In the genomic region with DNA sequence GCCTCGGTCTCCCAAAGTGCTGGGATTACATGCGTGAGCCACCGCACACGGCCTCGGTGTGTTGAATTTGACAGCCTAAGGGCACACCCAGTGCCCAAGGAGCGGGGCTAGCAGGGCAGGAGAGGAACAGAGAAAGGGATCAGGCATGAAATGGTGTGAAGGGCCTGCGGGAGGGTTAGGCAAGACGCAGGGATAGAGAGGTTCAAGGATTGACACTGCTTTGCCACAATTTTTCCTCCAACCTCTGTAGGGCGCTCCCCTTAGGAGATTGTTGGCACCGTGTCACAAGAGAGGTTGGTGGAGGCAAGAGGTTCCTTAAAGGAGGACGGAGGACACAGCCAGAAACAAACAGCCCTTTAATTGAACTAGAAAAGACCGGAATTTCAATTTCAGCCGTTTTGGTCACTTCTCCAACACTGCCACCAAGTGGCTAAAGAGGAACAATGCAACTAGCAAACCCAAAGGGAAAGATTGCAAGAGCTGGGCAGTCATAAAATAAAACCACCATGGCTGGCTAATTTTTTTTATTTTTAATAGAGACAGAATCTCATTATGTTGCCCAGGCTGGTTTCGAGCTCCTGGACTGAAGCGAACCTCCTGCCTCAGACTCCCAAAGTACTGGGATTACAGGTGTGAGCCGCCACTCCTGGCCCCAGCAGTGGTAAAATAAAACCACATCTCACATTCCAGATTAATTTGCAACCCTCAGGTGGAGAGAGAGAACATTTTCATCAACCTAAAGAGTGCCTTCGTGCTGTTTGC, we compare ENCODE assay signal across 8 cellular contexts. TPM values are rescaled to one million over a fixed set of nuclear protein-coding genes. Genes with fewer than 3 reads are reported as not detected.
DNase-seq lines count a peak whose midpoint lies in the region; ATAC-seq, FAIRE-seq and TF ChIP-seq lines count a peak whose summit lies in the region.

No MANE protein-coding gene starts in this region.

- H3K4me1 ChIP-seq in colonic mucosa (no peaks in the 10 kb centered on the region), lower lobe of right lung (peaks cover 6% of the 10 kb centered on the region)

- H3K27ac ChIP-seq in colonic mucosa (no peak overlapping the region), lower lobe of right lung (no peak overlapping the region)

- TF ChIP-seq CTCF in colonic mucosa (IDR thresholded peaks at IDR 0.05): peak; percentile 83
- TF ChIP-seq CTCF in lower lobe of right lung (IDR thresholded peaks at IDR 0.05): peak; percentile 92

- H3K27me3 ChIP-seq in colonic mucosa (no peaks in the 10 kb centered on the region), lower lobe of right lung (ENCODE audit: low read depth) (no peaks in the 10 kb centered on the region)

- H3K4me3 ChIP-seq in colonic mucosa: no peak overlapping the region
- H3K4me3 ChIP-seq in lower lobe of right lung: no peak overlapping the region

- ATAC-seq in GM19395 (IDR thresholded peaks at IDR 0.05; ENCODE audit: unreplicated experiment) (peak; percentile 61), lower lobe of right lung (peak; percentile 78 to 79), HG03196 (IDR thresholded peaks at IDR 0.05; ENCODE audit: unreplicated experiment) (no peak)

- H3K9me3 ChIP-seq in colonic mucosa (no peaks in the 10 kb centered on the region), lower lobe of right lung (no peaks in the 10 kb centered on the region)

- FAIRE-seq in urothelium cell line (lab: Jason Lieb, UNC): no peak

- H3K9ac ChIP-seq in colonic mucosa (ENCODE audit: low read depth in 2 of 2, low read length in 2 of 2): peak overlapping the region in 1 of 2 donors; percentile 43

- H3K36me3 ChIP-seq in colonic mucosa (no peaks in the 10 kb centered on the region), lower lobe of right lung (no peaks in the 10 kb centered on the region)

- DNase-seq in Caki2 (ENCODE audit: low read depth): peak; percentile 52
- peak; percentile 15 for DNase-seq in NCI-H1048 (lab: John Stamatoyannopoulos, UW)
- DNase-seq in SKM-1 (lab: John Stamatoyannopoulos, UW; ENCODE audit: unreplicated experiment): peak; percentile 71
- peak; percentile 38 for DNase-seq in colonic mucosa
- DNase-seq in lower lobe of right lung: no peak
- DNase-seq in urothelium cell line (ENCODE audit: low spot score): peak; percentile 37

- in situ Hi-C loops in Caki2 (cut with HindIII; ENCODE audit: low pct_unique_long_range_greater_than_20kb, low sequenced_read_pairs): no loop called here

- intact Hi-C loops in colonic mucosa (cut with DNase I): loop anchor here (2.0 to 5.0 kb wide), 2 partner anchors 106 to 351 kb away; no protein-coding TSS in a partner anchor
- intact Hi-C loops in lower lobe of right lung (cut with DNase I): loop anchor here (5.0 kb wide), 1 partner anchor 106 kb away; no protein-coding TSS in a partner anchor

RNA-seq across cellular contexts. Expression of gene CREB3L2, which starts 6.9 kb away (rescaled TPM):
- total RNA-seq in Caki2 (2014; rRNA removed; shearing (Covaris generic); ENCODE audit: low replicate concordance): 3.5 and 7.5 TPM in 2 replicates
- total RNA-seq in colonic mucosa: 10 to 100 TPM; 45.8 to 46.0 TPM
- total RNA-seq in lower lobe of right lung: 48.9 TPM
